ENCODE assay signal across 9 cellular contexts in the genomic region with DNA sequence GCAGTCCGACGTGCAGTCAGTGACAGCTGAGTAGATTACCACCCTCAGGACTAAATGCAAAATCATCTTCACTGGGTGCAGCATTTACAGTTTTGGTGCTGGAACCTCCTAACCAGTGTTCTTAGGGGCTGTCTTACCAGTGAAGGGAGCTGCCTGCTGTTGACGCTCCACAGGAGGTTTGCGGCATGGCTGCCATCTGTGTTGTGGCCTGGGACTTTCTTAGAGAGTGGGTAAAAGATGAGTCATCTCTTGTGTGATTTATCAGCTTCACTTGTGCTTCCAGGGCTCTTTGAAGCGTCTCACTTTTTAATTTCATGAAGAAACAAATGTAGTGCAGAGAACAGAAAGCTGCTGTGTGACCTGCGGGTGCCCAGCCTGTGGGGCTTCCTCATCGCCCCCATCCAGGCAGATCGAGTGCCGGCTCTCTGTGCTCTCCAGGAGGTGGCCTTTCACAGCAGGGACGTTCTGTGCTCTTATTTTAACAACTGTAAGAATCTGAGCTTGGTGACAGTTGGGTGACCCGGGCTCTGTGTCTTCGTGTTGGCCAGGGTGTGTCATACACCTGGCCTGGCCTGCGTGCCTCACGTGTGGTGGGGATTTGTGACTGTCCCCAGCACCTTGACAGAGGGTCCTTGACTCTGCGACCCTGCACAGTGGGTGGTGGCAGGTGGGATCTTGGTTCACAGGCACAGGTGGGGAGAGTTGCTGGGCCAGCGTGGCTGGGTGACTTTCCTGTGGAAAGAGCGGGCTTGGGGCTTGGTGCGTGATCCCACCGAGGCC. TPM values are rescaled to one million over a fixed set of nuclear protein-coding genes. Genes with fewer than 3 reads are reported as not detected.
DNase-seq lines count a peak whose midpoint lies in the region; ATAC-seq, FAIRE-seq and TF ChIP-seq lines count a peak whose summit lies in the region.
"Had no signal": no experiment of that assay in that cellular context is flagged by ENCODE, and none has a peak within 500 bp of the region (broad histone marks: within the 10 kb centered on the region; RNA-seq: fewer than 3 reads in every experiment).

No MANE protein-coding gene starts in this region.

- no peak overlapping the region for H3K4me3 ChIP-seq in bronchial epithelial cell (ENCODE audit: low read depth, low read length)
- H3K4me3 ChIP-seq in thyroid gland (replicated peaks in 1 of 3): no peak overlapping the region

- peak; percentile 7 for FAIRE-seq in bronchial epithelial cell (lab: Jason Lieb, UNC)
- FAIRE-seq: colon had no signal

- DNase-seq in GM04503 (ENCODE audit: low read depth) (peak; percentile 55), LHCN-M2 (ENCODE audit: low read depth) (peak; percentile 96), bronchial epithelial cell (ENCODE audit: low read depth) (peak; percentile 44), neural crest cell (ENCODE audit: low read depth, low spot score) (no peak), thyroid gland (peak; percentile 82 to 85), NCI-H1048 (lab: John Stamatoyannopoulos, UW) (no peak)
- peak; percentile 29 to 66 (median 60) for DNase-seq in activated CD4-positive, CD25-positive, alpha-beta regulatory T cell (lab: John Stamatoyannopoulos, UW)

- 44 to 77% methylated on average over 11 to 14 of the region's 19 CpGs for WGBS in thyroid gland, 2 donors

- H3K4me1 ChIP-seq in thyroid gland: peaks cover 35 to 69% of the 10 kb centered on the region in 2 donors

- TF ChIP-seq POLR2A in thyroid gland (IDR thresholded peaks at IDR 0.05): peak in 1 of 2 donors; percentile 27

- H3K27ac Mint-ChIP-seq in neural crest cell (ENCODE audit: unreplicated experiment): peak overlapping the region; percentile 71

- TF ChIP-seq CTCF in bronchial epithelial cell (IDR thresholded peaks at IDR 0.05; ENCODE audit: insufficient read depth, low read length, severe bottlenecking) (no peak), neural crest cell (conservative IDR thresholded peaks at IDR 0.05) (no peak), thyroid gland (IDR thresholded peaks at IDR 0.05) (no peak)

- peaks cover 3% of the 10 kb centered on the region for H3K36me3 Mint-ChIP-seq in neural crest cell (ENCODE audit: low read depth)

- no peaks in the 10 kb centered on the region for H3K9me3 ChIP-seq in thyroid gland

- H3K4me3 Mint-ChIP-seq in neural crest cell: no peak overlapping the region

- peak; percentile 71 for ATAC-seq in GM21737 (IDR thresholded peaks at IDR 0.05; ENCODE audit: unreplicated experiment)

- H3K27ac ChIP-seq in thyroid gland: peak overlapping the region; percentile 76 to 87 (median 87)

- H3K36me3 ChIP-seq in bronchial epithelial cell (ENCODE audit: control insufficient read depth, insufficient read depth, low read length) (no peaks in the 10 kb centered on the region), thyroid gland (no peaks in the 10 kb centered on the region)

- no peaks in the 10 kb centered on the region for H3K27me3 Mint-ChIP-seq in neural crest cell (ENCODE audit: low read depth)

- no peaks in the 10 kb centered on the region for H3K27me3 ChIP-seq in bronchial epithelial cell (ENCODE audit: control insufficient read depth, insufficient read depth, low read length)
- H3K27me3 ChIP-seq in thyroid gland: no peaks in the 10 kb centered on the region

- intact Hi-C loops in thyroid gland (cut with DNase I): no loop called here

- H3K4me1 Mint-ChIP-seq in neural crest cell: peaks cover 58% of the 10 kb centered on the region

- H3K9me3 Mint-ChIP-seq in neural crest cell: no peaks in the 10 kb centered on the region

RNA-seq across cellular contexts. Expression of a gene that starts 24.3 kb away (rescaled TPM):
- total RNA-seq in LHCN-M2 (2014; rRNA removed) (not detected in 2 replicates), bronchial epithelial cell (3.2 and 13.8 TPM in 2 replicates), neural crest cell (not detected in 2 replicates), thyroid gland (1 to 10 TPM; 3.0 to 6.0 (median 4.5) TPM)
- 0.02 TPM for polyA plus RNA-seq in LHCN-M2 (2012)

Comparison
In these comparisons a context has a peak if more than half of its experiments do, and no peak if none do; other contexts are left out.
1. DNase-seq: peak in GM04503 (single experiment), LHCN-M2 (single experiment), activated CD4-positive, CD25-positive, alpha-beta regulatory T cell (4 of 4), bronchial epithelial cell (single experiment) and thyroid gland (2 of 2); none in neural crest cell (single experiment) and NCI-H1048 (single experiment).